ENCODE assay signal across 25 cellular contexts in the genomic region with DNA sequence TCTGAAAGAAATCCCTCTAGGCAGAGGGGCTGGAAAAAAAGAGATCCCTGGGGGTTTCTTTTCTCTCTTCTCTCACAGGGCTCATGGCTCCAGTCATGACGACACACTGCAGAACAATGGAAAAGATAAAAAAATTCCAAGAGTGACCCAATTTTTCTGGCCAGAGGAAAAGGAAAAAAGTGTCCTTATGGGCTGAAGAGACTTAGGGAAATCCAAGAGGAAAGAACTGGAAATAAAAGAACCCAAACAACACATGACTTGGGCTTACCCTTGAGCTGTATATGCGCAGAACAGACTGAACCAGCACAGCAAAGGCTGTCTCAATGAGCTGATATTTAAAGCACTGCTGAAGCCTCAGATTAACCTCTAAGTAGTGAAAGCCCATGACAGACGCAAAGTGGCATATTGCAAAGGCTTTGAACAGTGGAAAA.
"Had no signal": no experiment of that assay in that cellular context is flagged by ENCODE, and none has a peak within 500 bp of the region (broad histone marks: within the 10 kb centered on the region; RNA-seq: fewer than 3 reads in every experiment).

No MANE protein-coding gene starts in this region.

- H3K9me3 Mint-ChIP-seq: activated CD4-positive, alpha-beta T cell treated with anti-CD3 and anti-CD28 coated beads, Interleukin-2, amount 10 ng/mL, durations not matched to agents 24 days and 14 days; activated CD8-positive, alpha-beta T cell treated with anti-CD3 and anti-CD28 coated beads for 36 hours; activated naive CD8-positive, alpha-beta T cell treated with anti-CD3 and anti-CD28 coated beads for 36 hours; activated T-helper 17 cell treated with anti-CD3 and anti-CD28 coated beads, Interleukin-2, amount 50 U/mL, for 72 hours; endodermal cell; nephron; stimulated activated naive CD8-positive, alpha-beta T cell treated with anti-CD3 and anti-CD28 coated beads, Interleukin-15, amount 100 ng/mL, for 72 hours; WTC11 had no signal

- FAIRE-seq: colon, small intestine, TTC549 had no signal

- H3K4me3 Mint-ChIP-seq: activated CD4-positive, alpha-beta T cell treated with anti-CD3 and anti-CD28 coated beads, Interleukin-2, amount 10 ng/mL, durations not matched to agents 24 days and 14 days; activated CD8-positive, alpha-beta T cell treated with anti-CD3 and anti-CD28 coated beads for 36 hours; activated naive CD8-positive, alpha-beta T cell treated with anti-CD3 and anti-CD28 coated beads for 36 hours; activated T-helper 17 cell treated with anti-CD3 and anti-CD28 coated beads, Interleukin-2, amount 50 U/mL, for 72 hours; endodermal cell; nephron; stimulated activated naive CD8-positive, alpha-beta T cell treated with anti-CD3 and anti-CD28 coated beads, Interleukin-15, amount 100 ng/mL, for 72 hours; WTC11 had no signal

- H3K36me3 ChIP-seq: uterus had no signal

- H3K9me3 ChIP-seq: gastrocnemius medialis, lower lobe of right lung, suprapubic skin, transverse colon, uterus had no signal

- H3K4me1 ChIP-seq: lower lobe of right lung, suprapubic skin, transverse colon, uterus had no signal

- H3K27ac ChIP-seq: gastrocnemius medialis, lower lobe of right lung, suprapubic skin, transverse colon, uterus had no signal

- H3K4me1 Mint-ChIP-seq: activated naive CD8-positive, alpha-beta T cell treated with anti-CD3 and anti-CD28 coated beads for 36 hours; endodermal cell; nephron; WTC11 had no signal

- H3K27me3 ChIP-seq: gastrocnemius medialis, suprapubic skin, transverse colon, uterus had no signal

- H3K27me3 Mint-ChIP-seq: activated CD4-positive, alpha-beta T cell treated with anti-CD3 and anti-CD28 coated beads, Interleukin-2, amount 10 ng/mL, durations not matched to agents 24 days and 14 days; activated CD8-positive, alpha-beta T cell treated with anti-CD3 and anti-CD28 coated beads for 36 hours; activated naive CD8-positive, alpha-beta T cell treated with anti-CD3 and anti-CD28 coated beads for 36 hours; activated T-helper 17 cell treated with anti-CD3 and anti-CD28 coated beads, Interleukin-2, amount 50 U/mL, for 72 hours; stimulated activated naive CD8-positive, alpha-beta T cell treated with anti-CD3 and anti-CD28 coated beads, Interleukin-15, amount 100 ng/mL, for 72 hours had no signal

- H3K4me3 ChIP-seq: gastrocnemius medialis, lower lobe of right lung, suprapubic skin, transverse colon, uterus had no signal

- ATAC-seq: activated CD8-positive, alpha-beta T cell treated with anti-CD3 and anti-CD28 coated beads for 36 hours; activated T-helper 17 cell treated with anti-CD3 and anti-CD28 coated beads, Interleukin-2, amount 50 U/mL, for 72 hours; gastrocnemius medialis; lower lobe of right lung; stimulated activated naive CD8-positive, alpha-beta T cell treated with anti-CD3 and anti-CD28 coated beads, Interleukin-15, amount 100 ng/mL, for 72 hours; WTC11 had no signal

- DNase-seq: activated CD4-positive, alpha-beta T cell treated with anti-CD3 and anti-CD28 coated beads, Interleukin-2, amount 10 ng/mL, durations not matched to agents 24 days and 14 days; activated CD8-positive, alpha-beta T cell treated with anti-CD3 and anti-CD28 coated beads for 36 hours; activated naive CD4-positive, alpha-beta T cell; activated naive CD8-positive, alpha-beta T cell treated with anti-CD3 and anti-CD28 coated beads for 36 hours; activated T-cell treated with anti-CD3 and anti-CD28 coated beads, Interleukin-2, amount 50 U/mL, for 1 hour; amniotic stem cell; central memory CD4-positive, alpha-beta T cell; endodermal cell; erythroblast; gastrocnemius medialis; lower lobe of right lung; midbrain; nucleus accumbens; posterior cingulate gyrus; small intestine; stimulated activated CD4-positive, alpha-beta T cell treated with anti-CD3 and anti-CD28 coated beads, Interleukin-4, amount 100 ng/mL, for 1 hour; stimulated activated naive CD8-positive, alpha-beta T cell treated with anti-CD3 and anti-CD28 coated beads, Interleukin-15, amount 100 ng/mL, for 72 hours; transverse colon; uterus had no signal

- H3K27ac Mint-ChIP-seq: activated CD4-positive, alpha-beta T cell treated with anti-CD3 and anti-CD28 coated beads, Interleukin-2, amount 10 ng/mL, durations not matched to agents 24 days and 14 days; activated CD8-positive, alpha-beta T cell treated with anti-CD3 and anti-CD28 coated beads for 36 hours; activated naive CD8-positive, alpha-beta T cell treated with anti-CD3 and anti-CD28 coated beads for 36 hours; activated T-helper 17 cell treated with anti-CD3 and anti-CD28 coated beads, Interleukin-2, amount 50 U/mL, for 72 hours; endodermal cell; nephron had no signal
